Comparison of ENCODE assay signal across 21 cellular contexts in genomic region chr7:80170445-80170844, GRCh38.
"Had no signal": no experiment of that assay in that cellular context is flagged by ENCODE, and none has a peak within 500 bp of the region (broad histone marks: within the 10 kb centered on the region; RNA-seq: fewer than 3 reads in every experiment).

No MANE protein-coding gene starts in this region.

- H3K27me3 Mint-ChIP-seq: dendritic cell treated with granulocyte-macrophage colony-stimulating factor and Interleukin-4, amounts not matched to agents 40 ng/mL and 50 ng/mL, for 4 days; memory B cell had no signal

- H3K4me1 Mint-ChIP-seq: immature natural killer cell, memory B cell had no signal

- H3K36me3 ChIP-seq: colonic mucosa, esophagus muscularis mucosa, gastroesophageal sphincter, heart left ventricle, left lung, lower lobe of right lung had no signal

- H3K36me3 Mint-ChIP-seq: immature natural killer cell, memory B cell had no signal

- H3K9me3 ChIP-seq: colonic mucosa had no signal

- FAIRE-seq: endothelial cell of umbilical vein, frontal cortex, keratinocyte had no signal

- H3K27ac Mint-ChIP-seq: dendritic cell treated with granulocyte-macrophage colony-stimulating factor and Interleukin-4, amounts not matched to agents 40 ng/mL and 50 ng/mL, for 4 days; immature natural killer cell; memory B cell had no signal

- DNase-seq: colonic mucosa; cortex of kidney; effector memory CD4-positive, alpha-beta T cell; foreskin keratinocyte; heart left ventricle; hypothalamus; immature natural killer cell; left cardiac atrium; left lung; left ventricle myocardium superior; lower lobe of right lung; mesendoderm; midbrain had no signal

- H3K4me3 Mint-ChIP-seq: dendritic cell treated with granulocyte-macrophage colony-stimulating factor and Interleukin-4, amounts not matched to agents 40 ng/mL and 50 ng/mL, for 4 days; immature natural killer cell; memory B cell had no signal

- H3K4me3 ChIP-seq: colonic mucosa, esophagus muscularis mucosa, gastroesophageal sphincter, heart left ventricle, hepatocyte, left lung, lower lobe of right lung had no signal

- H3K27me3 ChIP-seq: colonic mucosa, esophagus muscularis mucosa, foreskin keratinocyte, gastroesophageal sphincter, heart left ventricle, hepatocyte, left lung had no signal

- H3K4me2 ChIP-seq: hepatocyte had no signal

- ATAC-seq: foreskin keratinocyte, gastroesophageal sphincter, heart left ventricle, left cardiac atrium, left lung, left ventricle myocardium superior, lower lobe of right lung had no signal

- H3K27ac ChIP-seq: colonic mucosa, esophagus muscularis mucosa, foreskin keratinocyte, gastroesophageal sphincter, heart left ventricle, hepatocyte, left lung, lower lobe of right lung had no signal

- H3K4me1 ChIP-seq: colonic mucosa, foreskin keratinocyte, lower lobe of right lung had no signal

- H2AFZ ChIP-seq: hepatocyte had no signal
